1 cellular context compared by ENCODE assay signal in the genomic region with DNA sequence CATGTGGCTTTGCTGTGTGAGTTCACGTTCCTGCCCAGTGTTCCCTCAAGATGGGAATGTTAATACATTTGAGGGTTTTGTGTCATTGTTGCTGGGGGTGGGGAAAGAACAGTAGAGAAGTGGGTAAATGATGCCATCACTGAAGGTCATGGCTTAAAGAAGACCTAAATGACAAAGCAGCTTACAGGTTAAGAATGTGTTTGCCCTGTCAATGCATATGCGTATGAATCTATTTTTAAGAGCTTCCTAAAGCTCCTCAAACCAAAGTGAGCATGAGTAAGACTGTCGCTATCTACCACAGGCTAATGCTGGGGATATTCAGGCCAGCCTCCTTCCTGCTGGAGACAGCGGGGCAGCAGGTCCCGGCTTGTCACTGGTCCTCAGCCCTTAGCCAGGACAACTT.
A peak's percentile ranks its signal among the peaks of the same experiment; 100 is the strongest.
TF ChIP-seq lines count a peak whose summit lies in the region.

No MANE protein-coding gene starts in this region.

TF ChIP-seq in GM12878, 131 proteins besides CTCF, POLR2A, EP300 and RAD21 (continued from another document):
- TF ChIP-seq MLLT1 (IDR thresholded peaks at IDR 0.05) (0 out of 2 replicates have a peak, but pooled peaks have one; percentile 25), CREB1 (IDR thresholded peaks at IDR 0.05; ENCODE audit: low read depth) (peak; percentile 54; the same call in 1 of the 2 replicates), JUNB (IDR thresholded peaks at IDR 0.05) (0 out of 2 replicates have a peak, but pooled peaks have one; percentile 18), IKZF1 (conservative IDR thresholded peaks at IDR 0.05) (peak; percentile 57), ZNF274 (IDR thresholded peaks at IDR 0.05; ENCODE audit: insufficient read depth, insufficient read length) (no peak), NR2F1 (conservative IDR thresholded peaks at IDR 0.05) (peak; percentile 69), HDGF (IDR thresholded peaks at IDR 0.05) (peak; percentile 72; the same call in 1 of the 2 replicates), EED (IDR thresholded peaks at IDR 0.05; ENCODE audit: low read depth) (peak; percentile 35; the same call in 1 of the 2 replicates), IKZF2 (IDR thresholded peaks at IDR 0.05) (peak in 1 of 2 experiments; percentile 42; a peak in 1 of 4 replicates), TBL1XR1 (IDR thresholded peaks at IDR 0.05; ENCODE audit: low read depth, low read length) (no peak), EGR1 (IDR thresholded peaks at IDR 0.05; ENCODE audit: borderline replicate concordance in 1 of 2, low read depth in 2 of 2, low read length in 2 of 2) (no peak), CREM (IDR thresholded peaks at IDR 0.05; ENCODE audit: low read depth) (peak; percentile 33; the same call in 1 of the 2 replicates), SPI1 (IDR thresholded peaks at IDR 0.05; ENCODE audit: borderline replicate concordance, insufficient read depth, low read depth, low read length) (peak; percentile 31; the same call in 1 of the 2 replicates)
- TF ChIP-seq, protein P1, sequence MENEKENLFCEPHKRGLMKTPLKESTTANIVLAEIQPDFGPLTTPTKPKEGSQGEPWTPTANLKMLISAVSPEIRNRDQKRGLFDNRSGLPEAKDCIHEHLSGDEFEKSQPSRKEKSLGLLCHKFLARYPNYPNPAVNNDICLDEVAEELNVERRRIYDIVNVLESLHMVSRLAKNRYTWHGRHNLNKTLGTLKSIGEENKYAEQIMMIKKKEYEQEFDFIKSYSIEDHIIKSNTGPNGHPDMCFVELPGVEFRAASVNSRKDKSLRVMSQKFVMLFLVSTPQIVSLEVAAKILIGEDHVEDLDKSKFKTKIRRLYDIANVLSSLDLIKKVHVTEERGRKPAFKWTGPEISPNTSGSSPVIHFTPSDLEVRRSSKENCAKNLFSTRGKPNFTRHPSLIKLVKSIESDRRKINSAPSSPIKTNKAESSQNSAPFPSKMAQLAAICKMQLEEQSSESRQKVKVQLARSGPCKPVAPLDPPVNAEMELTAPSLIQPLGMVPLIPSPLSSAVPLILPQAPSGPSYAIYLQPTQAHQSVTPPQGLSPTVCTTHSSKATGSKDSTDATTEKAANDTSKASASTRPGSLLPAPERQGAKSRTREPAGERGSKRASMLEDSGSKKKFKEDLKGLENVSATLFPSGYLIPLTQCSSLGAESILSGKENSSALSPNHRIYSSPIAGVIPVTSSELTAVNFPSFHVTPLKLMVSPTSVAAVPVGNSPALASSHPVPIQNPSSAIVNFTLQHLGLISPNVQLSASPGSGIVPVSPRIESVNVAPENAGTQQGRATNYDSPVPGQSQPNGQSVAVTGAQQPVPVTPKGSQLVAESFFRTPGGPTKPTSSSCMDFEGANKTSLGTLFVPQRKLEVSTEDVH (IDR thresholded peaks at IDR 0.05; ENCODE audit: low read depth, partially characterized antibody), result no peak
